1 cellular context compared by ENCODE assay signal in the genomic region with DNA sequence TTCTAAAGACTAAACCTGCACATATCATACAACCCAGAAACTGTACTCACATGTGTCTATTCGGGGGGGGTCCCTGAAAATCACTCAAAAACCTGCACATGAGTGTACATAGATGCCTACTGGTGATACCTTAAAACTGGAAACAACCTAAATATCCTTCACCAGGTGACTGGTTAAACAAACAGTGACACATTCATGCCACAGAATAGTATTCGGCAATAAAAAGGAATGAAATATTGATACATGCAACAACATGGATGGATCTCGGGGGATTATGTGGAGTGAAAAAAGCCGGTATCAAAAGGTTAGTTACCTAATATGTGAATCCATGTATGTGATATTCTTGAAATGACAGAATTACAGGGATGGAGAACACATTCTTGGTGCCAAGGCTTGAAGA.
TF ChIP-seq lines count a peak whose summit lies in the region.

No MANE protein-coding gene starts in this region.

TF ChIP-seq in IMR-90, 13 proteins besides CTCF, POLR2A, EP300 and RAD21:
- TF ChIP-seq MAFK (IDR thresholded peaks at IDR 0.05; ENCODE audit: low read depth, low read length) (no peak), CEBPB (IDR thresholded peaks at IDR 0.05; ENCODE audit: low read depth, low read length) (no peak), FOS (IDR thresholded peaks at IDR 0.05; ENCODE audit: low read depth, low read length) (no peak), RCOR1 (IDR thresholded peaks at IDR 0.05; ENCODE audit: insufficient replicate concordance, low read length) (no peak), RFX5 (IDR thresholded peaks at IDR 0.05; ENCODE audit: low read depth, low read length) (no peak), BHLHE40 (IDR thresholded peaks at IDR 0.05; ENCODE audit: low read depth, low read length) (no peak), NFE2L2 (IDR thresholded peaks at IDR 0.05; ENCODE audit: low read depth, low read length) (no peak), CHD1 (IDR thresholded peaks at IDR 0.05; ENCODE audit: low read depth, low read length) (no peak), MXI1 (IDR thresholded peaks at IDR 0.05; ENCODE audit: borderline replicate concordance, low read depth, low read length) (no peak), SMC3 (IDR thresholded peaks at IDR 0.05; ENCODE audit: low read depth, low read length) (no peak), MAZ (IDR thresholded peaks at IDR 0.05; ENCODE audit: borderline replicate concordance, low read depth, low read length) (no peak)
- TF ChIP-seq, protein P1, sequence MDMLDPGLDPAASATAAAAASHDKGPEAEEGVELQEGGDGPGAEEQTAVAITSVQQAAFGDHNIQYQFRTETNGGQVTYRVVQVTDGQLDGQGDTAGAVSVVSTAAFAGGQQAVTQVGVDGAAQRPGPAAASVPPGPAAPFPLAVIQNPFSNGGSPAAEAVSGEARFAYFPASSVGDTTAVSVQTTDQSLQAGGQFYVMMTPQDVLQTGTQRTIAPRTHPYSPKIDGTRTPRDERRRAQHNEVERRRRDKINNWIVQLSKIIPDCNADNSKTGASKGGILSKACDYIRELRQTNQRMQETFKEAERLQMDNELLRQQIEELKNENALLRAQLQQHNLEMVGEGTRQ (IDR thresholded peaks at IDR 0.05; ENCODE audit: low read depth, low read length) = no peak
- TF ChIP-seq, protein P2, sequence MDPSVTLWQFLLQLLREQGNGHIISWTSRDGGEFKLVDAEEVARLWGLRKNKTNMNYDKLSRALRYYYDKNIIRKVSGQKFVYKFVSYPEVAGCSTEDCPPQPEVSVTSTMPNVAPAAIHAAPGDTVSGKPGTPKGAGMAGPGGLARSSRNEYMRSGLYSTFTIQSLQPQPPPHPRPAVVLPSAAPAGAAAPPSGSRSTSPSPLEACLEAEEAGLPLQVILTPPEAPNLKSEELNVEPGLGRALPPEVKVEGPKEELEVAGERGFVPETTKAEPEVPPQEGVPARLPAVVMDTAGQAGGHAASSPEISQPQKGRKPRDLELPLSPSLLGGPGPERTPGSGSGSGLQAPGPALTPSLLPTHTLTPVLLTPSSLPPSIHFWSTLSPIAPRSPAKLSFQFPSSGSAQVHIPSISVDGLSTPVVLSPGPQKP (IDR thresholded peaks at IDR 0.05; ENCODE audit: borderline replicate concordance, low read depth, low read length) = no peak
TF ChIP-seq in IMR-90: peak in this region for 0.
